Comparison of ENCODE assay signal across 1 cellular context in the genomic region with DNA sequence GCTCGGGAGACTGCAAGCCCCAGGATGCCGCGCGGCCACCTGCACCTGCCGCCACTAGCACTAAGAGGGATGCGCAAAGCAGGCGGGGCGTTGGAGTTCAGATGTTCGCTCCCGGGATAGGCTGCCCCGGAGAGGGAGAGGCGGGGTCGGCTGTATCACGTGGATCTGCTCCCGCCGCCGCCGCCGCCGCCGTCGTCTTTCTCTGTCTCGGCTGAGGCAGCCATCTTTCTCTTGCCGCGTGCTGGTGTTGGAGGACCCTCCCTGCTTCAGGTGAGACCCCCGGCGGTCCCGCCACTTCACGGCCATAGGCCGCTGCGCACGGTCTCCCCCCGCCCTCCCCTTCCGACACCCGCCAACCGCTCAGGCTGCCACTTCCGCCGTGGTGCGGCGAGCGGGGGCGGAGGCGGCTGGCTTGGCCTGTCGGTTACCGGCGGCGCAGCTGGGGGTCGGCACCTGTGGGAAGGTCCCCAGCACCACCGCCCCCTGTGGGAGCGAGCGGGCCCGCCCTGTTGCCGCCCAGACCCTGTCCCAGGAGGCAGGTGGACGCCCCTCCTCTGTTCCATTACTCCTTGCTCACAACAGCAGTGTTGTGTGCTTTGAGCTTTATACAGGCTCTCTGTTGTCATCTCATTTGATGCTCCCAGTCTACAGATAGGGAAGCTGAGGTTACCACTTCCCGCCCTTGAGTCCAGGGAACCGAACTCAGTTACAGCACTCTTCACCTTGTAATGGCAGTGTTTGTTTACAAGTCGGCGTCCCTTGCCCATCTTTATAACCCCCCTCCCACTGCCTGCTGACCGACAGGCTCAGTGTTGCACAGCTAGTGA.
TF ChIP-seq lines count a peak whose summit lies in the region.

A gene (plus strand): TSS at position 186 of the 827 bp plus-strand sequence. CDS start 3,553 bp downstream, outside the sequence.

TF ChIP-seq in K562, 482 proteins besides CTCF, POLR2A, EP300 and RAD21 (continued from another document and continues in another):
- TF ChIP-seq, protein P1, sequence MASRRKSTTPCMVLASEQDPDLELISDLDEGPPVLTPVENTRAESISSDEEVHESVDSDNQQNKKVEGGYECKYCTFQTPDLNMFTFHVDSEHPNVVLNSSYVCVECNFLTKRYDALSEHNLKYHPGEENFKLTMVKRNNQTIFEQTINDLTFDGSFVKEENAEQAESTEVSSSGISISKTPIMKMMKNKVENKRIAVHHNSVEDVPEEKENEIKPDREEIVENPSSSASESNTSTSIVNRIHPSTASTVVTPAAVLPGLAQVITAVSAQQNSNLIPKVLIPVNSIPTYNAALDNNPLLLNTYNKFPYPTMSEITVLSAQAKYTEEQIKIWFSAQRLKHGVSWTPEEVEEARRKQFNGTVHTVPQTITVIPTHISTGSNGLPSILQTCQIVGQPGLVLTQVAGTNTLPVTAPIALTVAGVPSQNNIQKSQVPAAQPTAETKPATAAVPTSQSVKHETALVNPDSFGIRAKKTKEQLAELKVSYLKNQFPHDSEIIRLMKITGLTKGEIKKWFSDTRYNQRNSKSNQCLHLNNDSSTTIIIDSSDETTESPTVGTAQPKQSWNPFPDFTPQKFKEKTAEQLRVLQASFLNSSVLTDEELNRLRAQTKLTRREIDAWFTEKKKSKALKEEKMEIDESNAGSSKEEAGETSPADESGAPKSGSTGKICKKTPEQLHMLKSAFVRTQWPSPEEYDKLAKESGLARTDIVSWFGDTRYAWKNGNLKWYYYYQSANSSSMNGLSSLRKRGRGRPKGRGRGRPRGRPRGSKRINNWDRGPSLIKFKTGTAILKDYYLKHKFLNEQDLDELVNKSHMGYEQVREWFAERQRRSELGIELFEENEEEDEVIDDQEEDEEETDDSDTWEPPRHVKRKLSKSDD (conservative IDR thresholded peaks at IDR 0.05; ENCODE audit: low read length): no peak
- TF ChIP-seq RBM39 (optimal IDR thresholded peaks at IDR 0.05; ENCODE audit: low read depth, low read length): no peak
- peak; percentile 92 for TF ChIP-seq SRSF3 (IDR thresholded peaks at IDR 0.05; ENCODE audit: insufficient read depth, low read length)
- TF ChIP-seq FOXK1 (CRISPR knock-in tag; IDR thresholded peaks at IDR 0.05; ENCODE audit: borderline replicate concordance): no peak
- no peak for TF ChIP-seq PHF21A (IDR thresholded peaks at IDR 0.05; ENCODE audit: borderline replicate concordance, low read depth)
- TF ChIP-seq ASH1L (IDR thresholded peaks at IDR 0.05; ENCODE audit: borderline replicate concordance, low read depth, partially characterized antibody): no peak
- no peak for TF ChIP-seq WHSC1 (IDR thresholded peaks at IDR 0.05; ENCODE audit: low read length)
- no peak for TF ChIP-seq SETDB1 (IDR thresholded peaks at IDR 0.05; ENCODE audit: low read length)
- TF ChIP-seq YY1 (IDR thresholded peaks at IDR 0.05; ENCODE audit: borderline replicate concordance in 1 of 3, control insufficient read depth in 1 of 3, extremely low read depth in 1 of 3, insufficient read depth in 3 of 3, insufficient read length in 1 of 3, insufficient replicate concordance in 2 of 3, low read depth in 1 of 3, low read length in 2 of 3): peak; percentile 72 to 93 (median 91)
- no peak for TF ChIP-seq KAT2B (IDR thresholded peaks at IDR 0.05; ENCODE audit: low read depth, low read length)
- TF ChIP-seq FIP1L1 (IDR thresholded peaks at IDR 0.05; ENCODE audit: low read depth, low read length, poor library complexity, severe bottlenecking): no peak
- TF ChIP-seq, protein P2, sequence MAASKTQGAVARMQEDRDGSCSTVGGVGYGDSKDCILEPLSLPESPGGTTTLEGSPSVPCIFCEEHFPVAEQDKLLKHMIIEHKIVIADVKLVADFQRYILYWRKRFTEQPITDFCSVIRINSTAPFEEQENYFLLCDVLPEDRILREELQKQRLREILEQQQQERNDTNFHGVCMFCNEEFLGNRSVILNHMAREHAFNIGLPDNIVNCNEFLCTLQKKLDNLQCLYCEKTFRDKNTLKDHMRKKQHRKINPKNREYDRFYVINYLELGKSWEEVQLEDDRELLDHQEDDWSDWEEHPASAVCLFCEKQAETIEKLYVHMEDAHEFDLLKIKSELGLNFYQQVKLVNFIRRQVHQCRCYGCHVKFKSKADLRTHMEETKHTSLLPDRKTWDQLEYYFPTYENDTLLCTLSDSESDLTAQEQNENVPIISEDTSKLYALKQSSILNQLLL (CRISPR knock-in tag; IDR thresholded peaks at IDR 0.05; ENCODE audit: borderline replicate concordance): no peak
- TF ChIP-seq NELFE (IDR thresholded peaks at IDR 0.05; ENCODE audit: insufficient read depth, insufficient read length): no peak
- no peak for TF ChIP-seq ZNF717 (CRISPR knock-in tag; IDR thresholded peaks at IDR 0.05)
- TF ChIP-seq HDAC8 (tag; IDR thresholded peaks at IDR 0.05): no peak
- TF ChIP-seq, protein P3, sequence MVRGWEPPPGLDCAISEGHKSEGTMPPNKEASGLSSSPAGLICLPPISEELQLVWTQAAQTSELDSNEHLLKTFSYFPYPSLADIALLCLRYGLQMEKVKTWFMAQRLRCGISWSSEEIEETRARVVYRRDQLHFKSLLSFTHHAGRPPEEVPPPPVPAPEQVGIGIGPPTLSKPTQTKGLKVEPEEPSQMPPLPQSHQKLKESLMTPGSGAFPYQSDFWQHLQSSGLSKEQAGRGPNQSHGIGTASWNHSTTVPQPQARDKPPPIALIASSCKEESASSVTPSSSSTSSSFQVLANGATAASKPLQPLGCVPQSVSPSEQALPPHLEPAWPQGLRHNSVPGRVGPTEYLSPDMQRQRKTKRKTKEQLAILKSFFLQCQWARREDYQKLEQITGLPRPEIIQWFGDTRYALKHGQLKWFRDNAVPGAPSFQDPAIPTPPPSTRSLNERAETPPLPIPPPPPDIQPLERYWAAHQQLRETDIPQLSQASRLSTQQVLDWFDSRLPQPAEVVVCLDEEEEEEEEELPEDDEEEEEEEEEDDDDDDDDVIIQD (CRISPR knock-in tag; IDR thresholded peaks at IDR 0.05): no peak
- no peak for TF ChIP-seq KLF1 (tag; IDR thresholded peaks at IDR 0.05)
- TF ChIP-seq ZNF436 (CRISPR knock-in tag; IDR thresholded peaks at IDR 0.05): no peak
- TF ChIP-seq, protein P4, sequence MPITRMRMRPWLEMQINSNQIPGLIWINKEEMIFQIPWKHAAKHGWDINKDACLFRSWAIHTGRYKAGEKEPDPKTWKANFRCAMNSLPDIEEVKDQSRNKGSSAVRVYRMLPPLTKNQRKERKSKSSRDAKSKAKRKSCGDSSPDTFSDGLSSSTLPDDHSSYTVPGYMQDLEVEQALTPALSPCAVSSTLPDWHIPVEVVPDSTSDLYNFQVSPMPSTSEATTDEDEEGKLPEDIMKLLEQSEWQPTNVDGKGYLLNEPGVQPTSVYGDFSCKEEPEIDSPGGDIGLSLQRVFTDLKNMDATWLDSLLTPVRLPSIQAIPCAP (CRISPR knock-in tag; IDR thresholded peaks at IDR 0.05; ENCODE audit: borderline replicate concordance): no peak
- TF ChIP-seq, protein P5, sequence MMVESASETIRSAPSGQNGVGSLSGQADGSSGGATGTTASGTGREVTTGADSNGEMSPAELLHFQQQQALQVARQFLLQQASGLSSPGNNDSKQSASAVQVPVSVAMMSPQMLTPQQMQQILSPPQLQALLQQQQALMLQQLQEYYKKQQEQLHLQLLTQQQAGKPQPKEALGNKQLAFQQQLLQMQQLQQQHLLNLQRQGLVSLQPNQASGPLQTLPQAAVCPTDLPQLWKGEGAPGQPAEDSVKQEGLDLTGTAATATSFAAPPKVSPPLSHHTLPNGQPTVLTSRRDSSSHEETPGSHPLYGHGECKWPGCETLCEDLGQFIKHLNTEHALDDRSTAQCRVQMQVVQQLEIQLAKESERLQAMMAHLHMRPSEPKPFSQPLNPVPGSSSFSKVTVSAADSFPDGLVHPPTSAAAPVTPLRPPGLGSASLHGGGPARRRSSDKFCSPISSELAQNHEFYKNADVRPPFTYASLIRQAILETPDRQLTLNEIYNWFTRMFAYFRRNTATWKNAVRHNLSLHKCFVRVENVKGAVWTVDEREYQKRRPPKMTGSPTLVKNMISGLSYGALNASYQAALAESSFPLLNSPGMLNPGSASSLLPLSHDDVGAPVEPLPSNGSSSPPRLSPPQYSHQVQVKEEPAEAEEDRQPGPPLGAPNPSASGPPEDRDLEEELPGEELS (CRISPR knock-in tag; IDR thresholded peaks at IDR 0.05; ENCODE audit: borderline replicate concordance): peak; percentile 89; the same call in 1 of the 2 replicates
- 0 out of 2 replicates have a peak, but pooled peaks have one; percentile 56 for TF ChIP-seq RNF2 (IDR thresholded peaks at IDR 0.05)
- no peak for TF ChIP-seq DDX20 (tag; IDR thresholded peaks at IDR 0.05; ENCODE audit: low read depth)
- TF ChIP-seq, protein P6, sequence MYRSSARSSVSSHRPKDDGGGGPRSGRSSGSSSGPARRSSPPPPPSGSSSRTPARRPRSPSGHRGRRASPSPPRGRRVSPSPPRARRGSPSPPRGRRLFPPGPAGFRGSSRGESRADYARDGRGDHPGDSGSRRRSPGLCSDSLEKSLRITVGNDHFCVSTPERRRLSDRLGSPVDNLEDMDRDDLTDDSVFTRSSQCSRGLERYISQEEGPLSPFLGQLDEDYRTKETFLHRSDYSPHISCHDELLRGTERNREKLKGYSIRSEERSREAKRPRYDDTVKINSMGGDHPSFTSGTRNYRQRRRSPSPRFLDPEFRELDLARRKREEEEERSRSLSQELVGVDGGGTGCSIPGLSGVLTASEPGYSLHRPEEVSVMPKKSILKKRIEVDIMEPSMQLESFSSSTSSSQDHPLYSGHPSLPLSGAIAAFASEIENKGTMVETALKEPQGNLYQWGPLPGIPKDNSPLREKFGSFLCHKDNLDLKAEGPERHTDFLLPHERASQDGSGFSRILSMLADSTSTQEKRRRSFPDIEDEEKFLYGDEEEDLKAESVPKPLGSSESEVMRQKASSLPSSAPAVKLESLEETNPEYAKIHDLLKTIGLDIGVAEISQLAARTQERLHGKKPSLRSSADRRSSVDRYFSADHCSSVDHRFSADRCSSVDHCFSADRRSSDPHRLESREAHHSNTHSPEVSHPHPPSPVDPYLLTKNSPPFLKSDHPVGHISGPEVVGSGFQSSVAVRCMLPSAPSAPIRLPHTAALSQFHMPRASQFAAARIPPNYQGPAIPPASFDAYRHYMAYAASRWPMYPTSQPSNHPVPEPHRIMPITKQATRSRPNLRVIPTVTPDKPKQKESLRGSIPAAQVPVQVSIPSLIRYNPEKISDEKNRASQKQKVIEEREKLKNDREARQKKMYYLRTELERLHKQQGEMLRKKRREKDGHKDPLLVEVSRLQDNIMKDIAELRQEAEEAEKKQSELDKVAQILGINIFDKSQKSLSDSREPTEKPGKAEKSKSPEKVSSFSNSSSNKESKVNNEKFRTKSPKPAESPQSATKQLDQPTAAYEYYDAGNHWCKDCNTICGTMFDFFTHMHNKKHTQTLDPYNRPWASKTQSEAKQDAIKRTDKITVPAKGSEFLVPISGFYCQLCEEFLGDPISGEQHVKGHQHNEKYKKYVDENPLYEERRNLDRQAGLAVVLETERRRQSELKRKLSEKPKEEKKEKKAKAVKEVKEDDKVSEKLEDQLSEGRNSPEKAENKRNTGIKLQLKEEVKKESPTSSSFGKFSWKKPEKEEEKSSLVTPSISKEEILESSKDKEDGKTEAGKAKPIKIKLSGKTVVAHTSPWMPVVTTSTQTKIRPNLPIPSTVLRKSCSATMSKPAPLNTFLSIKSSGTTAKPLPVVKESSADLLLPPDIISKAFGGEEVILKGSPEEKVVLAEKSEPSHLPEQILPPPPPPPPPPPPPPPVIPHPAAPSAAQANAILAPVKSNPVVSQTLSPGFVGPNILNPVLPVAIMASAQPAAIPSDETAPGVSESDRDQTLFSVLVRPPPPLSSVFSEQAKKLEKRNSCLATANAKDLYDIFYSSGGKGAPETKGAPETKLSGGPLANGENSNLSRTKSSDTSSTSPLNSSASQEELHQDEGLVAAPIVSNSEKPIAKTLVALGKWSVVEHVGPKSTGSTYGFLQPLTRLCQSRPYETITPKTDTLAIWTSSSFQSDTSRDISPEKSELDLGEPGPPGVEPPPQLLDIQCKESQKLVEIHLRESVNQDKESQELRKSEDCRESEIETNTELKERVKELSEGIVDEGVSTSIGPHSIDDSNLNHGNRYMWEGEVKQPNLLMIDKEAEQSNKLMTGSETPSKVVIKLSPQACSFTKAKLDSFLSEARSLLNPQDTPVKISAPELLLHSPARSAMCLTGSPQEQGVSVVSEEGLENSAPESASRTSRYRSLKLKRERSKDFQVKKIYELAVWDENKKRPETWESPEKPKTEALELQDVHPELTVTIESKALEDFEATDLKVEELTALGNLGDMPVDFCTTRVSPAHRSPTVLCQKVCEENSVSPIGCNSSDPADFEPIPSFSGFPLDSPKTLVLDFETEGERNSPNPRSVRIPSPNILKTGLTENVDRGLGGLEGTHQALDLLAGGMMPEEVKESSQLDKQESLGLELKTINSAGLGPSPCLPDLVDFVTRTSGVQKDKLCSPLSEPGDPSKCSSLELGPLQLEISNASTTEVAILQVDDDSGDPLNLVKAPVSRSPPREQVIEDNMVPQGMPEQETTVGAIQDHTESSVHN (IDR thresholded peaks at IDR 0.05; ENCODE audit: borderline replicate concordance in 1 of 2, low read depth in 1 of 2): 0 out of 4 replicates have a peak, but pooled peaks of 1 of the 2 experiments have one; percentile 28
- no peak for TF ChIP-seq CHCHD3 (CRISPR knock-in tag; IDR thresholded peaks at IDR 0.05)
- peak; percentile 70 for TF ChIP-seq NR2C1 (IDR thresholded peaks at IDR 0.05)
- TF ChIP-seq NR2C1 (tag; IDR thresholded peaks at IDR 0.05): peak; percentile 82; the same call in 1 of the 2 replicates
- 0 out of 2 replicates have a peak, but pooled peaks have one; percentile 67 for TF ChIP-seq NR3C1 (CRISPR knock-in tag; IDR thresholded peaks at IDR 0.05)
- no peak for TF ChIP-seq C11orf30 (IDR thresholded peaks at IDR 0.05; ENCODE audit: low read depth)
- TF ChIP-seq, protein P7, sequence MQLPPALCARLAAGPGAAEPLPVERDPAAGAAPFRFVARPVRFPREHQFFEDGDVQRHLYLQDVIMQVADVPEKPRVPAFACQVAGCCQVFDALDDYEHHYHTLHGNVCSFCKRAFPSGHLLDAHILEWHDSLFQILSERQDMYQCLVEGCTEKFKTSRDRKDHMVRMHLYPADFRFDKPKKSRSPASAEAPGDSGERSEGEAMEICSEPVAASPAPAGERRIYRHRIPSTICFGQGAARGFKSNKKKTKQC (CRISPR knock-in tag; IDR thresholded peaks at IDR 0.05): peak; percentile 94
- TF ChIP-seq FOXK2 (conservative IDR thresholded peaks at IDR 0.05 in 1 of 2, IDR thresholded peaks at IDR 0.05 in 1 of 2; ENCODE audit: low read depth in 2 of 2): peak in 1 of 2 experiments; percentile 39; a peak in 2 of 4 replicates
